ENCODE assay signal across 1 cellular context in the genomic region with DNA sequence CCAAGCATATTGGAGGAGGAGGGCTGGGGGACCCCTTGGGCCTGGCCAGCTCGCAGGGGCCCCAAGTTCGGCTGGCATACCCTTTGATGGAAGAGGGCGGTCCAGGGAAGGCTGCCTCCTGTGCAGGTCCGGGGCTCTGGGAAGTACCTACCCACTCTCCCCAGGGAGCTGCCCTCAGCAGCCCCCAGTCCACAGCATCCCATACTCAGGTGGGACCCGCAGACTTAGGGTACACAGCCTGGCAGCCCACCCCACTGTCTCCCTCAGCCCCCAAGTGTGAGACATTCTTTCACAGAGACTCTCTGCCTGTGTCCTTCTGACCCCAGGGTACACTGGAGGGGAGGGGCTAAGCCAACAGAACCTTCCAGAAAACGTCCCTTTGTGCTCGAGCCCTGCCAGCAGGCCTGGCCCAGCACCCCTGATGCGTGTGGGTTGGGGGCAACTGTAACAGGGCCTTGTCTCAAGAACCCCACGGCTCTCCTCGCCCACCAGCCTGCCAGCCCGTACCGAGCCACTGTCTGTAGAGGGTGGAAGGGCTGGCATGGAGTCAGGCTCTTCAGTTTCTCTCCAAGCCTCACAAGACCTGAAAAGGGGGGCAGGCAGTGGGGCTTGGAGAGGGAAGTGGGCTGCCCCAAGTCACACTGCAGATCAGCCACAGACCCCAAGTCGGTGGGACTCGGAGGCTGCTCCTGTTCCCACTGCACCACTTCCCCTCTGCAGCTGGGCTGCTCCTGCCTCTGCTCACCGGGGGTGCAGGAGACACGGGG.
TF ChIP-seq lines count a peak whose summit lies in the region.

No MANE protein-coding gene starts in this region.

TF ChIP-seq in GM12878, 131 proteins besides CTCF, POLR2A, EP300 and RAD21 (continued from another document):
- TF ChIP-seq, protein P1, sequence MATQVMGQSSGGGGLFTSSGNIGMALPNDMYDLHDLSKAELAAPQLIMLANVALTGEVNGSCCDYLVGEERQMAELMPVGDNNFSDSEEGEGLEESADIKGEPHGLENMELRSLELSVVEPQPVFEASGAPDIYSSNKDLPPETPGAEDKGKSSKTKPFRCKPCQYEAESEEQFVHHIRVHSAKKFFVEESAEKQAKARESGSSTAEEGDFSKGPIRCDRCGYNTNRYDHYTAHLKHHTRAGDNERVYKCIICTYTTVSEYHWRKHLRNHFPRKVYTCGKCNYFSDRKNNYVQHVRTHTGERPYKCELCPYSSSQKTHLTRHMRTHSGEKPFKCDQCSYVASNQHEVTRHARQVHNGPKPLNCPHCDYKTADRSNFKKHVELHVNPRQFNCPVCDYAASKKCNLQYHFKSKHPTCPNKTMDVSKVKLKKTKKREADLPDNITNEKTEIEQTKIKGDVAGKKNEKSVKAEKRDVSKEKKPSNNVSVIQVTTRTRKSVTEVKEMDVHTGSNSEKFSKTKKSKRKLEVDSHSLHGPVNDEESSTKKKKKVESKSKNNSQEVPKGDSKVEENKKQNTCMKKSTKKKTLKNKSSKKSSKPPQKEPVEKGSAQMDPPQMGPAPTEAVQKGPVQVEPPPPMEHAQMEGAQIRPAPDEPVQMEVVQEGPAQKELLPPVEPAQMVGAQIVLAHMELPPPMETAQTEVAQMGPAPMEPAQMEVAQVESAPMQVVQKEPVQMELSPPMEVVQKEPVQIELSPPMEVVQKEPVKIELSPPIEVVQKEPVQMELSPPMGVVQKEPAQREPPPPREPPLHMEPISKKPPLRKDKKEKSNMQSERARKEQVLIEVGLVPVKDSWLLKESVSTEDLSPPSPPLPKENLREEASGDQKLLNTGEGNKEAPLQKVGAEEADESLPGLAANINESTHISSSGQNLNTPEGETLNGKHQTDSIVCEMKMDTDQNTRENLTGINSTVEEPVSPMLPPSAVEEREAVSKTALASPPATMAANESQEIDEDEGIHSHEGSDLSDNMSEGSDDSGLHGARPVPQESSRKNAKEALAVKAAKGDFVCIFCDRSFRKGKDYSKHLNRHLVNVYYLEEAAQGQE (IDR thresholded peaks at IDR 0.05; ENCODE audit: low read depth, low read length) = no peak
- TF ChIP-seq, protein P2, sequence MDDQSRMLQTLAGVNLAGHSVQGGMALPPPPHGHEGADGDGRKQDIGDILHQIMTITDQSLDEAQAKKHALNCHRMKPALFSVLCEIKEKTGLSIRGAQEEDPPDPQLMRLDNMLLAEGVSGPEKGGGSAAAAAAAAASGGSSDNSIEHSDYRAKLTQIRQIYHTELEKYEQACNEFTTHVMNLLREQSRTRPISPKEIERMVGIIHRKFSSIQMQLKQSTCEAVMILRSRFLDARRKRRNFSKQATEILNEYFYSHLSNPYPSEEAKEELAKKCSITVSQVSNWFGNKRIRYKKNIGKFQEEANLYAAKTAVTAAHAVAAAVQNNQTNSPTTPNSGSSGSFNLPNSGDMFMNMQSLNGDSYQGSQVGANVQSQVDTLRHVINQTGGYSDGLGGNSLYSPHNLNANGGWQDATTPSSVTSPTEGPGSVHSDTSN (IDR thresholded peaks at IDR 0.05; ENCODE audit: insufficient replicate concordance, low read depth, low read length) = no peak
- TF ChIP-seq FOXK2 (IDR thresholded peaks at IDR 0.05) (no peak), IKZF1 (conservative IDR thresholded peaks at IDR 0.05) (peak; percentile 33; the same call in 1 of the 2 replicates), NR2F1 (conservative IDR thresholded peaks at IDR 0.05) (peak; percentile 84), BHLHE40 (IDR thresholded peaks at IDR 0.05; ENCODE audit: borderline replicate concordance in 1 of 2, low read depth in 2 of 2, low read length in 1 of 2) (peak in 1 of 2 experiments; percentile 47; a peak in 1 of 4 replicates), ATF2 (IDR thresholded peaks at IDR 0.05; ENCODE audit: low read length) (no peak), ZBTB11 (CRISPR knock-in tag; IDR thresholded peaks at IDR 0.05) (no peak), HSF1 (IDR thresholded peaks at IDR 0.05; ENCODE audit: low read depth, low read length) (0 out of 2 replicates have a peak, but pooled peaks have one; percentile 75)
- TF ChIP-seq, protein P3, sequence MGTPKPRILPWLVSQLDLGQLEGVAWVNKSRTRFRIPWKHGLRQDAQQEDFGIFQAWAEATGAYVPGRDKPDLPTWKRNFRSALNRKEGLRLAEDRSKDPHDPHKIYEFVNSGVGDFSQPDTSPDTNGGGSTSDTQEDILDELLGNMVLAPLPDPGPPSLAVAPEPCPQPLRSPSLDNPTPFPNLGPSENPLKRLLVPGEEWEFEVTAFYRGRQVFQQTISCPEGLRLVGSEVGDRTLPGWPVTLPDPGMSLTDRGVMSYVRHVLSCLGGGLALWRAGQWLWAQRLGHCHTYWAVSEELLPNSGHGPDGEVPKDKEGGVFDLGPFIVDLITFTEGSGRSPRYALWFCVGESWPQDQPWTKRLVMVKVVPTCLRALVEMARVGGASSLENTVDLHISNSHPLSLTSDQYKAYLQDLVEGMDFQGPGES (IDR thresholded peaks at IDR 0.05) = no peak
TF ChIP-seq in GM12878: peak in this region for 10.
